18 cellular contexts compared by ENCODE assay signal in the genomic region with DNA sequence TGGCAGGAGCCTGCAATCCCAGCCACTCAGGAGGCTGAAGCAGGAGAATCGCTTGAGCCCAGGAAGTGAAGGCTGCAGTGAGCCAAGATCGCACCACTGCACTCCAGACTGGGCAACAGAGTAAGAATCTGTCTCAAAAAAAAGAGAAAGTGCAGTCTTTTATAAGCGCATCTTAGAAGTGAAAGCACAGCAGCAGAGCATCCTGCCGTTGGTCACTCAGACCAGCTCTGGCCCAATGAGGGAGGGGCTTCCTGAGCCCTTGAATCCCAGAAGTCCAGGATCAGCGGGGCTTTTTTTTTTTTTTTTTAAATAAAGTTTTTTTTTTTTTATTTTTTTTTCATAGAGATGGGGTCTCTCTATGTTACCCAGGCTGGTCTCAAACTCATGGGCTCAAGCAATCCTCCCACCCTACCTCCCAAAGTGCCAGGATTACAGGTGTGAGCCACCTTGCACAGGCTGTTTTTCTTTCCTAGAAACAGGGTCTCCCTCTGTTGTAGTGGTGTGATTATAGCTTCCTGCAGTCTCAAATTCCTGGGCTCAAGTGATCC. TPM values are rescaled to one million over a fixed set of nuclear protein-coding genes. Genes with fewer than 3 reads are reported as not detected.
DNase-seq lines count a peak whose midpoint lies in the region; ATAC-seq lines count a peak whose summit lies in the region.
"Had no signal": no experiment of that assay in that cellular context is flagged by ENCODE, and none has a peak within 500 bp of the region (broad histone marks: within the 10 kb centered on the region; RNA-seq: fewer than 3 reads in every experiment).

No MANE protein-coding gene starts in this region.

- no peaks in the 10 kb centered on the region for H3K36me3 Mint-ChIP-seq in stimulated activated naive CD8-positive, alpha-beta T cell treated with anti-CD3 and anti-CD28 coated beads, Interleukin-15, Interleukin-2, amounts not matched to agents 100 ng/mL and 50 ng/mL, for 24 hours (ENCODE audit: low read depth)
- H3K36me3 Mint-ChIP-seq in T-helper 17 cell (ENCODE audit: low read depth) = no peaks in the 10 kb centered on the region
- peaks cover 57% of the 10 kb centered on the region for H3K36me3 Mint-ChIP-seq in effector memory CD8-positive, alpha-beta T cell (ENCODE audit: insufficient read depth)

- intact Hi-C loops in aorta (cut with DNase I) = no loop called here

- no peak overlapping the region for H3K4me3 ChIP-seq in aorta (ENCODE audit: low read length in 2 of 2)
- H3K4me3 ChIP-seq: esophagus squamous epithelium, left ventricle myocardium inferior, stomach had no signal

- H3K9me3 Mint-ChIP-seq in stimulated activated naive CD8-positive, alpha-beta T cell treated with anti-CD3 and anti-CD28 coated beads, Interleukin-15, Interleukin-2, amounts not matched to agents 100 ng/mL and 50 ng/mL, for 24 hours = no peaks in the 10 kb centered on the region
- no peaks in the 10 kb centered on the region for H3K9me3 Mint-ChIP-seq in effector memory CD8-positive, alpha-beta T cell
- H3K9me3 Mint-ChIP-seq: activated B cell treated with CpG ODN at 0.5 μM for 24 hours had no signal

- peaks cover 84% of the 10 kb centered on the region for H3K4me1 Mint-ChIP-seq in stimulated activated naive CD8-positive, alpha-beta T cell treated with anti-CD3 and anti-CD28 coated beads, Interleukin-15, Interleukin-2, amounts not matched to agents 100 ng/mL and 50 ng/mL, for 24 hours (ENCODE audit: low read depth)
- H3K4me1 Mint-ChIP-seq in T-helper 17 cell = peaks cover 64% of the 10 kb centered on the region
- peaks cover 71 to 75% of the 10 kb centered on the region in 2 donors for H3K4me1 Mint-ChIP-seq in effector memory CD8-positive, alpha-beta T cell (ENCODE audit: low read depth in 2 of 2)

- H3K27me3 Mint-ChIP-seq in stimulated activated naive CD8-positive, alpha-beta T cell treated with anti-CD3 and anti-CD28 coated beads, Interleukin-15, Interleukin-2, amounts not matched to agents 100 ng/mL and 50 ng/mL, for 24 hours = no peaks in the 10 kb centered on the region
- H3K27me3 Mint-ChIP-seq in T-helper 17 cell = no peaks in the 10 kb centered on the region
- no peaks in the 10 kb centered on the region for H3K27me3 Mint-ChIP-seq in effector memory CD8-positive, alpha-beta T cell
- H3K27me3 Mint-ChIP-seq: activated B cell treated with CpG ODN at 0.5 μM for 24 hours had no signal

- no peak overlapping the region for H3K27ac ChIP-seq in aorta (ENCODE audit: low read depth in 1 of 2, low read length in 2 of 2)
- H3K27ac ChIP-seq: left ventricle myocardium inferior had no signal

- H3K27ac Mint-ChIP-seq in stimulated activated naive CD8-positive, alpha-beta T cell treated with anti-CD3 and anti-CD28 coated beads, Interleukin-15, Interleukin-2, amounts not matched to agents 100 ng/mL and 50 ng/mL, for 24 hours = peak overlapping the region; percentile 96
- H3K27ac Mint-ChIP-seq in T-helper 17 cell = peak overlapping the region; percentile 99
- peak overlapping the region; percentile 99 for H3K27ac Mint-ChIP-seq in effector memory CD8-positive, alpha-beta T cell

- no peak for ATAC-seq in stimulated activated naive CD8-positive, alpha-beta T cell treated with anti-CD3 and anti-CD28 coated beads, Interleukin-15, Interleukin-2, amounts not matched to agents 100 U/mL and 50 U/mL, for 24 hours
- ATAC-seq in T-helper 17 cell (no peak), HG02610 (IDR thresholded peaks at IDR 0.05; ENCODE audit: unreplicated experiment) (no peak), aorta (ENCODE audit: low FRiP score) (no peak), GM21786 (IDR thresholded peaks at IDR 0.05; ENCODE audit: unreplicated experiment) (no peak)
- ATAC-seq in effector memory CD8-positive, alpha-beta T cell (replicated peaks) = no peak
- ATAC-seq: right cardiac atrium had no signal

- H3K4me1 ChIP-seq in aorta (ENCODE audit: control insufficient read depth in 1 of 2, insufficient read depth in 2 of 2, low read length in 2 of 2) = no peaks in the 10 kb centered on the region
- H3K4me1 ChIP-seq: left ventricle myocardium inferior had no signal

- H3K27me3 ChIP-seq in aorta (ENCODE audit: control insufficient read depth in 1 of 2, insufficient read depth in 2 of 2, low read length in 1 of 2) = no peaks in the 10 kb centered on the region
- H3K27me3 ChIP-seq: esophagus squamous epithelium, stomach had no signal

- H3K9me3 ChIP-seq in T-helper 17 cell (ENCODE audit: control insufficient read depth, low read length, poor library complexity, severe bottlenecking) (no peaks in the 10 kb centered on the region), aorta (ENCODE audit: control insufficient read depth, low read length) (no peaks in the 10 kb centered on the region)
- H3K9me3 ChIP-seq: esophagus squamous epithelium, left ventricle myocardium inferior, stomach had no signal

- peak overlapping the region; percentile 17 for H3K4me3 Mint-ChIP-seq in stimulated activated naive CD8-positive, alpha-beta T cell treated with anti-CD3 and anti-CD28 coated beads, Interleukin-15, Interleukin-2, amounts not matched to agents 100 ng/mL and 50 ng/mL, for 24 hours
- H3K4me3 Mint-ChIP-seq in T-helper 17 cell = peak overlapping the region; percentile 85
- H3K4me3 Mint-ChIP-seq in effector memory CD8-positive, alpha-beta T cell = peak overlapping the region; percentile 75 to 77

- no peak for DNase-seq in stimulated activated naive CD8-positive, alpha-beta T cell treated with anti-CD3 and anti-CD28 coated beads, Interleukin-15, Interleukin-2, amounts not matched to agents 100 U/mL and 50 U/mL, for 24 hours
- no peak for DNase-seq in T-helper 17 cell
- no peak for DNase-seq in effector memory CD8-positive, alpha-beta T cell
- DNase-seq in stimulated activated CD4-positive, alpha-beta T cell treated with anti-CD3 and anti-CD28 coated beads, Interleukin-4, amount 100 ng/mL, for 4 hours = no peak
- DNase-seq in aorta = no peak
- DNase-seq: activated B cell treated with CpG ODN at 0.5 μM for 24 hours, caudate nucleus, esophagus squamous epithelium, Karpas-422, left ventricle myocardium inferior, NCI-H1105, NCI-H2107, NCI-H524 treated with DMSO at 0.1 percent for 48 hours, right cardiac atrium, stomach had no signal

- WGBS in aorta, 2 donors = 88 to 90% methylated on average over 5 of the region's 5 CpGs

- H3K36me3 ChIP-seq in aorta (ENCODE audit: control insufficient read depth in 1 of 2, insufficient read depth in 2 of 2, low read length in 1 of 2) = no peaks in the 10 kb centered on the region
- H3K36me3 ChIP-seq: esophagus squamous epithelium, left ventricle myocardium inferior, stomach had no signal

RNA-seq across cellular contexts. Expression of a gene that starts 42.3 kb away (rescaled TPM):
- total RNA-seq in T-helper 17 cell (10 to 100 TPM; 11.6 to 15.2 TPM), aorta (10 to 100 TPM in 1 of 2 donors, 1 to 10 TPM in 1; 5.4 to 10.4 TPM)
- polyA plus RNA-seq in aorta = 1 to 10 TPM; 7.0 to 8.9 TPM

RNA-seq across cellular contexts. Expression of a gene that starts 43.2 kb away (rescaled TPM):
- total RNA-seq in T-helper 17 cell (10 to 100 TPM; 16.3 to 20.4 TPM), aorta (10 to 100 TPM; 16.3 to 40.9 TPM)
- 10 to 100 TPM in 1 of 2 donors, 1 to 10 TPM in 1; 9.8 to 14.3 TPM for polyA plus RNA-seq in aorta

RNA-seq across cellular contexts. Expression of a gene that starts 44.0 kb away (rescaled TPM):
- total RNA-seq in T-helper 17 cell = 100 to 1,000 TPM; 254 to 268 TPM
- 10 to 100 TPM; 41.4 to 63.1 TPM for total RNA-seq in aorta
- 10 to 100 TPM in 1 of 2 donors, 1 to 10 TPM in 1; 7.9 to 22.0 TPM for polyA plus RNA-seq in aorta

Comparison
In these comparisons a context has a peak if more than half of its experiments do, and no peak if none do; other contexts are left out.
1. H3K4me3 Mint-ChIP-seq: peak in every context shown above with its lines; median percentile 85 in T-helper 17 cell; 76 in effector memory CD8-positive, alpha-beta T cell; 17 in stimulated activated naive CD8-positive, alpha-beta T cell treated with anti-CD3 and anti-CD28 coated beads, Interleukin-15, Interleukin-2, amounts not matched to agents 100 ng/mL and 50 ng/mL, for 24 hours.